ENCODE assay signal across 11 cellular contexts in the genomic region with DNA sequence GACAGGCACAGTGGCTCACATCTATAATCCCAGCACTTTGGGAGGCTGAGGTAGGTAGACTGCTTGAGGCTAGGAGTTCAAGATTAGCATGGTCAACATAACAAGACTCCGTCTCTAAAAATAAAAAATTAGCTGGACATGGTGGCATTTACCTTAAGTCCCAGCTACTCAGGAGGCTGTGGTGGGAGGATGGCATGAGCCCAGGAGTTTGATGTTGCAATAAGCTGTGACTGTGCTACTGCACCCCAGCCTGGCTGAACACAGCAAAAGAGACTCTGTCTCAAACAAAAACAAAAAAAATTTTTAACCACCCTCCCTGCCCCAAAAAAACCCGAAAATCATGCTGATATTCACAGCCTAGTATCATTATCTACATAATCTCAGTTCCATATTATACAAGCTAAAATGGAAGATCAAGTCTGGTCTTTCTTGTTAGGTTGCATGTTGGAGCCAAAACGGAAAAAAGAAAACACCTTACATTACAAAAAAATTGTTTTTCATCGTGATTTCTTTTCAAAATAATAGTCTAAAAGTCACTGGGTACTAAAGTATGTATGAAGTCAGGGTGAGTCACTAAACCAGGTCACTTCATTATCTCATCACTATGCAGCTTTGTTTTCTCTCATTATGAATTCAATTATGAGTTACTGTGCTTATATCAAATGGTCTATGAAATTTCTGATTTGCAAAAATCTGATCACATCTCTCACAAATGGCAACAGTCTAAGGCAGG. TPM values are rescaled to one million over a fixed set of nuclear protein-coding genes. Genes with fewer than 3 reads are reported as not detected.
DNase-seq lines count a peak whose midpoint lies in the region; ATAC-seq and TF ChIP-seq lines count a peak whose summit lies in the region.
"Had no signal": no experiment of that assay in that cellular context is flagged by ENCODE, and none has a peak within 500 bp of the region (broad histone marks: within the 10 kb centered on the region; RNA-seq: fewer than 3 reads in every experiment).

No MANE protein-coding gene starts in this region.

- intact Hi-C loops in MCF 10A (cut with micrococcal nuclease) = no loop called here
- intact Hi-C loops in right lobe of liver (cut with DNase I) = loop anchor here in 1 of 2 donors (5.0 kb wide), 1 partner anchor 201 kb away; no protein-coding TSS in a partner anchor

- ATAC-seq in right lobe of liver (peak; percentile 82 to 89 (median 86)), HG02798 (IDR thresholded peaks at IDR 0.05; ENCODE audit: poor library complexity, unreplicated experiment) (no peak)

- H3K27ac ChIP-seq in ACC112 (ENCODE audit: low read depth, low read length) (peak overlapping the region; percentile 83), Karpas-422 (ENCODE audit: low read length) (peak overlapping the region; percentile 29; the same call in 1 of the 2 replicates), right lobe of liver (no peak overlapping the region)

- H3K4me3 Mint-ChIP-seq in MCF 10A (ENCODE audit: unreplicated experiment) = peak overlapping the region; percentile 66
- H3K4me3 Mint-ChIP-seq: activated naive CD8-positive, alpha-beta T cell treated with anti-CD3 and anti-CD28 coated beads, Interleukin-2, amount 10 ng/mL, durations not matched to agents 7 days and 5 days had no signal

- peak overlapping the region; percentile 74 for H3K27ac Mint-ChIP-seq in MCF 10A (ENCODE audit: low read depth, unreplicated experiment)
- H3K27ac Mint-ChIP-seq: activated naive CD8-positive, alpha-beta T cell treated with anti-CD3 and anti-CD28 coated beads, Interleukin-2, amount 10 ng/mL, durations not matched to agents 7 days and 5 days had no signal

- DNase-seq in Karpas-422 (no peak), MCF 10A (ENCODE audit: unreplicated experiment) (peak; percentile 74), right lobe of liver (peak in 1 of 3 donors; percentile 58), HEK293T (ENCODE audit: extremely low spot score) (no peak), NCI-H1930 (lab: John Stamatoyannopoulos, UW) (no peak)
- DNase-seq in effector CD8-positive, alpha-beta T cell (lab: John Stamatoyannopoulos, UW) = no peak
- DNase-seq: activated naive CD8-positive, alpha-beta T cell treated with anti-CD3 and anti-CD28 coated beads, Interleukin-2, amount 10 ng/mL, durations not matched to agents 7 days and 5 days; C1 segment of cervical spinal cord; NCI-H524 had no signal

- H4K20me1 ChIP-seq in Karpas-422 (ENCODE audit: insufficient read depth, low read depth, low read length) = no peaks in the 10 kb centered on the region

- H3K4me3 ChIP-seq in ACC112 (ENCODE audit: low read depth, low read length) (peak overlapping the region; percentile 71), Karpas-422 (ENCODE audit: low read length) (no peak overlapping the region), right lobe of liver (peak overlapping the region in 1 of 3 donors; percentile 14)

- BruUV-seq in MCF 10A (replicated peaks; lab: Mats Ljungman, UMichigan) = no TSS peak

- no peak for TF ChIP-seq CTCF in MCF 10A (IDR thresholded peaks at IDR 0.05; ENCODE audit: unreplicated experiment)
- TF ChIP-seq CTCF in right lobe of liver (IDR thresholded peaks at IDR 0.05) = no peak

- CTCF ChIA-PET in MCF 10A (lab: Yijun Ruan, JAX) = interaction anchor here (0.6 to 1.9 kb wide), 18 partner anchors 9 to 1207 kb away, joined by 3 to 16 read pairs (median 3); no protein-coding TSS in a partner anchor
- CTCF ChIA-PET in HEK293T (lab: Yijun Ruan, JAX) = interaction anchor here (0.9 kb wide), 1 partner anchor 241 kb away, joined by 6 read pairs; no protein-coding TSS in a partner anchor

- peaks cover 57% of the 10 kb centered on the region for H3K79me2 ChIP-seq in ACC112 (ENCODE audit: control insufficient read depth, insufficient read depth, low read length, unreplicated experiment)
- peaks cover 99% of the 10 kb centered on the region for H3K79me2 ChIP-seq in Karpas-422 (ENCODE audit: low read length)

- H3K27me3 ChIP-seq in ACC112 (ENCODE audit: insufficient read depth, low read length) (no peaks in the 10 kb centered on the region), Karpas-422 (ENCODE audit: low read length) (no peaks in the 10 kb centered on the region), right lobe of liver (no peaks in the 10 kb centered on the region)

- no peaks in the 10 kb centered on the region for H3K9me2 ChIP-seq in Karpas-422 (replicated peaks; ENCODE audit: insufficient read depth, low read length)

- no peaks in the 10 kb centered on the region for H3K9me3 Mint-ChIP-seq in MCF 10A (ENCODE audit: unreplicated experiment)
- H3K9me3 Mint-ChIP-seq: activated naive CD8-positive, alpha-beta T cell treated with anti-CD3 and anti-CD28 coated beads, Interleukin-2, amount 10 ng/mL, durations not matched to agents 7 days and 5 days had no signal

- H3K27me3 Mint-ChIP-seq in MCF 10A (ENCODE audit: insufficient read depth, unreplicated experiment) = no peaks in the 10 kb centered on the region
- H3K27me3 Mint-ChIP-seq: activated naive CD8-positive, alpha-beta T cell treated with anti-CD3 and anti-CD28 coated beads, Interleukin-2, amount 10 ng/mL, durations not matched to agents 7 days and 5 days had no signal

- no peaks in the 10 kb centered on the region for H3K36me3 ChIP-seq in ACC112 (ENCODE audit: insufficient read depth, low read length)
- peaks cover 9% of the 10 kb centered on the region; the same call in 1 of the 2 replicates for H3K36me3 ChIP-seq in Karpas-422 (ENCODE audit: insufficient read depth, low read length)
- no peaks in the 10 kb centered on the region for H3K36me3 ChIP-seq in right lobe of liver

- no peak overlapping the region for H3K9ac ChIP-seq in Karpas-422 (ENCODE audit: low read length)

- H3K36me3 Mint-ChIP-seq in MCF 10A (ENCODE audit: insufficient read depth, unreplicated experiment) = no peaks in the 10 kb centered on the region

- POLR2A ChIA-PET in MCF 10A (lab: Yijun Ruan, JAX) = interaction anchor here (0.7 to 2.7 kb wide), 9 partner anchors 11 to 353 kb away, joined by 3 to 18 read pairs (median 4); a partner anchor contains a TSS
- POLR2A ChIA-PET in HEK293T (lab: Yijun Ruan, JAX) = interaction anchor here (0.8 kb wide), 1 partner anchor 198 kb away, joined by 3 read pairs; no protein-coding TSS in a partner anchor

- no peaks in the 10 kb centered on the region for H3K9me3 ChIP-seq in Karpas-422 (ENCODE audit: low read length)
- H3K9me3 ChIP-seq in right lobe of liver = no peaks in the 10 kb centered on the region

- H2AFZ ChIP-seq in ACC112 (ENCODE audit: low read length, unreplicated experiment) = peak overlapping the region; percentile 60
- H2AFZ ChIP-seq in Karpas-422 (ENCODE audit: low read length) = no peak overlapping the region

- H3K4me2 ChIP-seq in Karpas-422 (ENCODE audit: low read depth, low read length, poor library complexity, severe bottlenecking) = peak overlapping the region; percentile 14

- no peak for TF ChIP-seq POLR2A in right lobe of liver (IDR thresholded peaks at IDR 0.05)

- peaks cover 37% of the 10 kb centered on the region for H3K4me1 Mint-ChIP-seq in MCF 10A (ENCODE audit: insufficient read depth, unreplicated experiment)

- H3K4me1 ChIP-seq in ACC112 (ENCODE audit: control insufficient read depth, insufficient read depth, low read length, unreplicated experiment) (peaks cover 30% of the 10 kb centered on the region), Karpas-422 (ENCODE audit: low read length) (peaks cover 39% of the 10 kb centered on the region), right lobe of liver (peaks cover 0 to 23% (median 11%) of the 10 kb centered on the region in 4 donors)

- WGBS in right lobe of liver (ENCODE audit: insufficient coverage, low coverage, low lambda C conversion rate, missing lambda C conversion rate) = 14% methylated on average over 4 of the region's 4 CpGs

TF ChIP-seq in HEK293T, 16 proteins besides CTCF, POLR2A, EP300 and RAD21:
- TF ChIP-seq SP1 (IDR thresholded peaks at IDR 0.05) (no peak), NFRKB (IDR thresholded peaks at IDR 0.05) (no peak), HDGF (IDR thresholded peaks at IDR 0.05; ENCODE audit: borderline replicate concordance) (no peak), FOXA1 (IDR thresholded peaks at IDR 0.05) (no peak), CTBP1 (IDR thresholded peaks at IDR 0.05; ENCODE audit: borderline replicate concordance) (no peak), BHLHE40 (IDR thresholded peaks at IDR 0.05; ENCODE audit: borderline replicate concordance) (no peak)

RNA-seq across cellular contexts. Expression of a gene that starts 13.8 kb away (rescaled TPM):
- total RNA-seq in Karpas-422 (2014; rRNA removed; shearing (Covaris generic); ENCODE audit: low replicate concordance) = 17.1 and 25.9 TPM in 2 replicates
- total RNA-seq in MCF 10A (2022) (12.4 and 14.6 TPM in 2 replicates), right lobe of liver (10 to 100 TPM in 5 of 6 experiments, 1 to 10 TPM in 1; 9.3 to 13.8 (median 10.8) TPM)

Comparison
In these comparisons a context has a peak if more than half of its experiments do, and no peak if none do; other contexts are left out.
1. H3K27ac ChIP-seq: peak in ACC112 (single experiment) and Karpas-422 (single experiment); none in right lobe of liver (0 of 3).